8 cellular contexts compared by ENCODE assay signal in genomic region chr2:84958135-84959044, GRCh38. TPM values are rescaled to one million over a fixed set of nuclear protein-coding genes. Genes with fewer than 3 reads are reported as not detected.
A peak's percentile ranks its signal among the peaks of the same experiment; 100 is the strongest.
DNase-seq lines count a peak whose midpoint lies in the region; ATAC-seq, FAIRE-seq and TF ChIP-seq lines count a peak whose summit lies in the region.

No MANE protein-coding gene starts in this region.

- no peak for TF ChIP-seq CTCF in kidney (IDR thresholded peaks at IDR 0.05; ENCODE audit: borderline replicate concordance, extremely low read depth, insufficient read depth)

- H3K4me3 ChIP-seq in kidney (ENCODE audit: low read length in 2 of 2) = no peak overlapping the region

- intact Hi-C loops in kidney (cut with DNase I) = no loop called here

- ATAC-seq in GM18858 (IDR thresholded peaks at IDR 0.05; ENCODE audit: unreplicated experiment) = no peak

- no peaks in the 10 kb centered on the region for H3K9me3 ChIP-seq in kidney (ENCODE audit: control insufficient read depth in 1 of 2, low read length in 2 of 2)

- peak; percentile 88 for DNase-seq in DMS79 (lab: John Stamatoyannopoulos, UW)
- peak; percentile 25 for DNase-seq in NCI-H1048 (lab: John Stamatoyannopoulos, UW)
- DNase-seq in amniotic epithelial cell (ENCODE audit: low read depth) = peak; percentile 84
- DNase-seq in kidney = peak; percentile 91
- DNase-seq in urothelium cell line (ENCODE audit: low spot score) = peak; percentile 92
- DNase-seq in GM19239 (ENCODE audit: insufficient read length, low spot score) = no peak
- DNase-seq in GM19240 (ENCODE audit: insufficient read length, low spot score) = no peak

- no peaks in the 10 kb centered on the region for H3K36me3 ChIP-seq in kidney (ENCODE audit: control insufficient read depth in 1 of 2, insufficient read depth in 2 of 2, low read length in 2 of 2)

- FAIRE-seq in kidney (lab: Jason Lieb, UNC) = no peak
- no peak for FAIRE-seq in urothelium cell line (lab: Jason Lieb, UNC)
- no peak for FAIRE-seq in GM19239 (lab: Jason Lieb, UNC)

- H3K4me1 ChIP-seq in kidney (ENCODE audit: control insufficient read depth in 1 of 2, insufficient read depth in 1 of 2, low read depth in 1 of 2, low read length in 2 of 2) = peaks cover 0 to 2% of the 10 kb centered on the region in 2 donors

- peak overlapping the region; percentile 67 to 78 for H3K27ac ChIP-seq in kidney (ENCODE audit: low read depth in 2 of 2, low read length in 2 of 2)

- H3K9ac ChIP-seq in kidney (ENCODE audit: low read length in 2 of 2) = peak overlapping the region in 1 of 2 donors; percentile 38

RNA-seq across cellular contexts. Expression of gene KCMF1, which starts 12.6 kb away (rescaled TPM):
- total RNA-seq in kidney = 64.3 TPM
- polyA plus RNA-seq in kidney (ENCODE audit: insufficient read depth, low read depth, low replicate concordance) = 21.0 TPM

RNA-seq across cellular contexts. Expression of gene TMSB10, which starts 52.9 kb away (rescaled TPM):
- total RNA-seq in kidney = 1,610 TPM
- polyA plus RNA-seq in kidney (ENCODE audit: insufficient read depth, low read depth, low replicate concordance) = 2,277 TPM

Comparison
In these comparisons a context has a peak if more than half of its experiments do, and no peak if none do; other contexts are left out.
1. DNase-seq: peak in DMS79 (single experiment), NCI-H1048 (single experiment), amniotic epithelial cell (single experiment), kidney (single experiment) and urothelium cell line (single experiment); none in GM19239 (single experiment) and GM19240 (single experiment).